ENCODE assay signal across 29 cellular contexts in the genomic region with DNA sequence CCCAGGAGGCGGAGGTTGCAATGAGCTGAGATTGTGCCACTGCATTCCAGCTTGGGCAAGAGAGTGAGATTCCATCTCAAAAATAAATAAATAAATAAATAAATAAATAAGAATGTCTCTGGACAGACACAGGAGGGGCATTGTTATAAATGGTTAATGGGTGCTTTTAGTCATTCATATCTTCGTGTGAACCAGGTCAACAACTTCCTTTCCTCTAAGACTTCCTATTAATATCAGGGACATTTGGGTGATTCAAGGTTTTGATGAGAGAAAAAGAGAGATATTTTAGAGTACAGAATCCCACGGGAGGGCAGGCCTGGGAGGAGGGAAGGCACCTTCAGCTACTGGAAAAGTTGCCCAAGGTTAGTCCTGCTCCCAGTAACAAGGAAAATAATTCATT.
"Had no signal": no experiment of that assay in that cellular context is flagged by ENCODE, and none has a peak within 500 bp of the region (broad histone marks: within the 10 kb centered on the region; RNA-seq: fewer than 3 reads in every experiment).

No MANE protein-coding gene starts in this region.

- H3K4me3 ChIP-seq: psoas muscle, right lobe of liver, sigmoid colon, stomach, thoracic aorta, thyroid gland, tibial nerve, upper lobe of left lung, vagina had no signal

- H3K27me3 ChIP-seq: right lobe of liver, sigmoid colon, stomach, thyroid gland, tibial nerve, upper lobe of left lung, vagina had no signal

- H3K4me3 Mint-ChIP-seq: natural killer cell; nephron; neural crest cell; stimulated activated effector memory CD8-positive, alpha-beta T cell treated with anti-CD3 and anti-CD28 coated beads, Interleukin-12 subunit alpha, Interleukin-12 subunit beta, amount 100 ng/mL, for 72 hours; stimulated activated naive B cell treated with anti-CD40 and anti-IgM and Interleukin-4, amounts not matched to agents 10 μg/mL and 1 μg/mL and 100 μg/mL, for 72 hours; stimulated activated naive CD8-positive, alpha-beta T cell treated with anti-CD3 and anti-CD28 coated beads, Interleukin-15, Interleukin-2, amounts not matched to agents 100 ng/mL and 50 ng/mL, for 24 hours had no signal

- H3K27ac ChIP-seq: neutrophil, parathyroid adenoma, psoas muscle, right lobe of liver, sigmoid colon, stomach, thoracic aorta, thyroid gland, tibial nerve, upper lobe of left lung, vagina had no signal

- H3K9me3 Mint-ChIP-seq: natural killer cell; nephron; neural crest cell; stimulated activated effector memory CD8-positive, alpha-beta T cell treated with anti-CD3 and anti-CD28 coated beads, Interleukin-12 subunit alpha, Interleukin-12 subunit beta, amount 100 ng/mL, for 72 hours; stimulated activated naive B cell treated with anti-CD40 and anti-IgM and Interleukin-4, amounts not matched to agents 10 μg/mL and 1 μg/mL and 100 μg/mL, for 72 hours; stimulated activated naive CD8-positive, alpha-beta T cell treated with anti-CD3 and anti-CD28 coated beads, Interleukin-15, Interleukin-2, amounts not matched to agents 100 ng/mL and 50 ng/mL, for 24 hours had no signal

- DNase-seq: natural killer cell; nucleus accumbens; posterior cingulate gyrus; psoas muscle; right lobe of liver; sigmoid colon; small intestine; stimulated activated CD4-positive, alpha-beta T cell treated with anti-CD3 and anti-CD28 coated beads, Interleukin-15, amount 100 ng/mL, for 24 hours; stimulated activated CD4-positive, alpha-beta T cell treated with anti-CD3 and anti-CD28 coated beads, Interleukin-2, amount 100 ng/mL, for 24 hours; stimulated activated CD4-positive, alpha-beta T cell treated with anti-CD3 and anti-CD28 coated beads, Interleukin-2, amount 100 ng/mL, for 48 hours; stimulated activated CD4-positive, alpha-beta T cell treated with anti-CD3 and anti-CD28 coated beads, Interleukin-4, amount 100 ng/mL, for 24 hours; stimulated activated naive B cell treated with anti-CD40 and anti-IgM and Interleukin-4, amounts not matched to agents 10 μg/mL and 1 μg/mL and 100 μg/mL, for 72 hours; stimulated activated naive CD4-positive, alpha-beta T cell treated with Interleukin-2 at 50 U/mL for 16 hours; stomach; thyroid gland; trophoblast cell; upper lobe of left lung had no signal

- H3K27me3 Mint-ChIP-seq: progenitor cell of endocrine pancreas; stimulated activated naive CD8-positive, alpha-beta T cell treated with anti-CD3 and anti-CD28 coated beads, Interleukin-15, Interleukin-2, amounts not matched to agents 100 ng/mL and 50 ng/mL, for 24 hours had no signal

- H3K4me1 ChIP-seq: psoas muscle, sigmoid colon, thyroid gland, upper lobe of left lung, vagina had no signal

- H3K36me3 ChIP-seq: neutrophil, right lobe of liver, sigmoid colon, stomach, thoracic aorta, thyroid gland, upper lobe of left lung, vagina had no signal

- H3K9me3 ChIP-seq: neutrophil, psoas muscle, right lobe of liver, sigmoid colon, stomach, thoracic aorta, thyroid gland, tibial nerve, upper lobe of left lung, vagina had no signal

- H3K36me3 Mint-ChIP-seq: natural killer cell had no signal

- FAIRE-seq: small intestine, urothelium cell line had no signal

- H3K27ac Mint-ChIP-seq: natural killer cell; nephron; progenitor cell of endocrine pancreas; stimulated activated naive B cell treated with anti-CD40 and anti-IgM and Interleukin-4, amounts not matched to agents 10 μg/mL and 1 μg/mL and 100 μg/mL, for 72 hours; stimulated activated naive CD8-positive, alpha-beta T cell treated with anti-CD3 and anti-CD28 coated beads, Interleukin-15, Interleukin-2, amounts not matched to agents 100 ng/mL and 50 ng/mL, for 24 hours had no signal

- H3K9ac ChIP-seq: parathyroid adenoma had no signal

- ATAC-seq: natural killer cell; psoas muscle; right cardiac atrium; right lobe of liver; stimulated activated effector memory CD8-positive, alpha-beta T cell treated with anti-CD3 and anti-CD28 coated beads, Interleukin-12 subunit alpha, Interleukin-12 subunit beta, amount 100 ng/mL, for 72 hours; stimulated activated naive B cell treated with anti-CD40 and anti-IgM and Interleukin-4, amounts not matched to agents 10 μg/mL and 1 μg/mL and 100 μg/mL, for 72 hours had no signal
